In the genomic region with DNA sequence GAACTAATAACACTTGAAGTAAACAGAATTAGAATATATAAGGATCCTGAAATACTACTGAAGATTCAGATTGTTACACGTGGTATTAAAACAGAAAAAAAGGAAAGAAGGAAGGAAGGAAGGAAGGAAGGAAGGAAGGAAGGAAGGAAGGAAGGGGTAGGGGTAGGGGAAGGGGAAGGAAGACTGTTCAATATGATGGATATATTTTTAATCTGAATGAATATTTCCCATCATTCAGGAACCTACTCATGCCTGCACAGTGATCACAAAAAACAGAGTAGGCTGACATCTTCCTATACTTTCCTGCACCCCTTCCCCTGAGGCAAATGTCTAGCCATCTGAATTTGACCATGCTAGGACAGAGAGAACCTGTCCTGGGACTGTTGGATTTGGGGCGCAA, we compare ENCODE assay signal across 21 cellular contexts.
DNase-seq lines count a peak whose midpoint lies in the region; ATAC-seq, FAIRE-seq and TF ChIP-seq lines count a peak whose summit lies in the region.
"Had no signal": no experiment of that assay in that cellular context is flagged by ENCODE, and none has a peak within 500 bp of the region (broad histone marks: within the 10 kb centered on the region; RNA-seq: fewer than 3 reads in every experiment).

No MANE protein-coding gene starts in this region.

- no peak overlapping the region for H2BK20ac ChIP-seq in H1 (ENCODE audit: low read length)

- POLR2A ChIA-PET in HepG2 (lab: Yijun Ruan, JAX) (no interaction called here), H1 (lab: Charles Lee; ENCODE audit: partially characterized antibody) (no interaction called here)

- peaks cover 9% of the 10 kb centered on the region for H3K9me3 Mint-ChIP-seq in progenitor cell of endocrine pancreas (ENCODE audit: low read depth)

- no peak overlapping the region for H2BK15ac ChIP-seq in H1 (ENCODE audit: low read length)

- H3K27me3 Mint-ChIP-seq in progenitor cell of endocrine pancreas, result no peaks in the 10 kb centered on the region
- H3K27me3 Mint-ChIP-seq: B cell; CD4-positive, alpha-beta T cell had no signal

- H2BK5ac ChIP-seq in H1 (ENCODE audit: low read depth, low read length), result no peak overlapping the region

- H3K9ac ChIP-seq in HepG2 (ENCODE audit: insufficient read depth, low read depth, low read length) (no peak overlapping the region), H1 (replicated peaks in 1 of 4; ENCODE audit: extremely low read depth in 1 of 4, low read depth in 3 of 4, low read length in 3 of 4) (no peak overlapping the region)
- H3K9ac ChIP-seq: BLaER1 treated with 17β-estradiol and CSF1 and Interleukin-3, amounts not matched to agents 10 nM and 100 nM had no signal

- no peaks in the 10 kb centered on the region for H3K9me3 ChIP-seq in HepG2 (ENCODE audit: low read length)
- no peaks in the 10 kb centered on the region for H3K9me3 ChIP-seq in right lobe of liver
- H3K9me3 ChIP-seq in H1 (ENCODE audit: insufficient read depth in 2 of 2, low read depth in 1 of 2, low read length in 1 of 2), result no peaks in the 10 kb centered on the region; a peak in 1 of 4 replicates
- no peaks in the 10 kb centered on the region for H3K9me3 ChIP-seq in prostate gland
- H3K9me3 ChIP-seq: A549; BLaER1 treated with 17β-estradiol and CSF1 and Interleukin-3, amounts not matched to agents 10 nM and 100 nM; Caco-2 had no signal

- peak overlapping the region; percentile 65 for H3K27ac Mint-ChIP-seq in progenitor cell of endocrine pancreas
- H3K27ac Mint-ChIP-seq: B cell; CD4-positive, alpha-beta T cell; CD8-positive, alpha-beta T cell had no signal

- DNase-seq in HepG2 (ENCODE audit: low spot score), result no peak
- no peak for DNase-seq in right lobe of liver
- no peak for DNase-seq in H1 (ENCODE audit: low read depth in 1 of 2, low spot score in 2 of 2)
- no peak for DNase-seq in progenitor cell of endocrine pancreas (ENCODE audit: low spot score, unreplicated experiment)
- DNase-seq in prostate gland (ENCODE audit: low spot score), result no peak
- no peak for DNase-seq in activated gamma-delta T cell (lab: John Stamatoyannopoulos, UW)
- DNase-seq: AML-193; Caco-2; Calu3; CD4-positive, alpha-beta T cell; CD8-positive, alpha-beta T cell; DMS79 treated with DMSO at 0.1 percent for 48 hours; GF-D8 had no signal

- H4K20me1 ChIP-seq in HepG2 (ENCODE audit: insufficient read depth, low read length), result no peaks in the 10 kb centered on the region
- no peaks in the 10 kb centered on the region for H4K20me1 ChIP-seq in H1 (replicated peaks in 1 of 2; ENCODE audit: control insufficient read depth in 1 of 2, insufficient read depth in 2 of 2, low read length in 2 of 2)
- H4K20me1 ChIP-seq: BLaER1 treated with 17β-estradiol and CSF1 and Interleukin-3, amounts not matched to agents 10 nM and 100 nM had no signal

- H4K91ac ChIP-seq in H1 (replicated peaks; ENCODE audit: insufficient read length, low read length), result no peak overlapping the region

- H2BK12ac ChIP-seq in H1 (ENCODE audit: low read depth, low read length), result no peak overlapping the region

- peak overlapping the region; percentile 54 for H2BK120ac ChIP-seq in H1 (replicated peaks; ENCODE audit: low read depth, low read length)

- CTCF ChIA-PET in HepG2 (lab: Yijun Ruan, JAX; ENCODE audit: low intra/inter-chr PET ratio, low total read pairs) (no interaction called here), H1 (lab: Charles Lee; ENCODE audit: partially characterized antibody) (interaction anchor here (1.3 kb wide), 1 partner anchor 10 kb away, joined by 3 read pairs; no protein-coding TSS in a partner anchor)

- no peak overlapping the region for H3K14ac ChIP-seq in H1 (ENCODE audit: insufficient read length)

- H4K8ac ChIP-seq in H1 (ENCODE audit: extremely low read depth, insufficient read depth, low read length), result no peak overlapping the region

- no peaks in the 10 kb centered on the region for H3K79me1 ChIP-seq in H1 (ENCODE audit: low read depth, low read length)

- H3K4me3 ChIP-seq in HepG2 (replicated peaks in 1 of 3; ENCODE audit: insufficient read depth in 1 of 3, low read depth in 2 of 3, low read length in 3 of 3) (no peak overlapping the region), right lobe of liver (no peak overlapping the region), H1 (ENCODE audit: extremely low read depth in 1 of 4, insufficient read depth in 2 of 4, low read depth in 3 of 4, low read length in 4 of 4) (no peak overlapping the region), prostate gland (no peak overlapping the region)
- H3K4me3 ChIP-seq: A549; BLaER1 treated with 17β-estradiol and CSF1 and Interleukin-3, amounts not matched to agents 10 nM and 100 nM had no signal

- H3K79me2 ChIP-seq in HepG2 (ENCODE audit: insufficient read depth, low read length) (no peaks in the 10 kb centered on the region), H1 (ENCODE audit: control insufficient read depth in 1 of 2, insufficient read depth in 2 of 2, low read length in 2 of 2) (no peaks in the 10 kb centered on the region)

- TF ChIP-seq CTCF in HepG2 (CRISPR knock-in tag; IDR thresholded peaks at IDR 0.05) (no peak), right lobe of liver (IDR thresholded peaks at IDR 0.05) (no peak), H1 (IDR thresholded peaks at IDR 0.05; ENCODE audit: control extremely low read depth in 1 of 3, insufficient read depth in 1 of 3, low read depth in 1 of 3, low read length in 3 of 3) (no peak), progenitor cell of endocrine pancreas (IDR thresholded peaks at IDR 0.05; ENCODE audit: unreplicated experiment) (no peak), prostate gland (IDR thresholded peaks at IDR 0.05) (no peak)

- TF ChIP-seq RAD21 in HepG2 (CRISPR knock-in tag; IDR thresholded peaks at IDR 0.05), result no peak
- no peak for TF ChIP-seq RAD21 in H1 (IDR thresholded peaks at IDR 0.05 in 1 of 2, conservative IDR thresholded peaks at IDR 0.05 in 1 of 2; ENCODE audit: low read depth in 2 of 2, low read length in 2 of 2)

- ATAC-seq in HepG2, result no peak
- no peak for ATAC-seq in right lobe of liver
- ATAC-seq: A549; CD8-positive, alpha-beta T cell had no signal

- TF ChIP-seq POLR2A in HepG2 (IDR thresholded peaks at IDR 0.05; ENCODE audit: insufficient read depth in 1 of 2, low read depth in 2 of 2, low read length in 2 of 2), result no peak
- no peak for TF ChIP-seq POLR2A in right lobe of liver (IDR thresholded peaks at IDR 0.05)
- no peak for TF ChIP-seq POLR2A in H1 (IDR thresholded peaks at IDR 0.05; ENCODE audit: control extremely low read depth in 1 of 2, low read depth in 2 of 2, low read length in 2 of 2)
- no peak for TF ChIP-seq POLR2A in prostate gland (IDR thresholded peaks at IDR 0.05)

- peaks cover 1% of the 10 kb centered on the region for H3K4me1 Mint-ChIP-seq in progenitor cell of endocrine pancreas (ENCODE audit: low read depth)
- H3K4me1 Mint-ChIP-seq: B cell had no signal

- H3K4me2 ChIP-seq in HepG2 (ENCODE audit: low read depth, low read length) (no peak overlapping the region), H1 (ENCODE audit: insufficient read depth in 1 of 2, low read depth in 2 of 2, low read length in 2 of 2) (no peak overlapping the region)
- H3K4me2 ChIP-seq: A549 had no signal

- no peaks in the 10 kb centered on the region for H3K36me3 ChIP-seq in HepG2 (replicated peaks in 1 of 2; ENCODE audit: control insufficient read depth in 1 of 2, insufficient read depth in 2 of 2, low read length in 2 of 2)
- H3K36me3 ChIP-seq in right lobe of liver, result no peaks in the 10 kb centered on the region
- H3K36me3 ChIP-seq in H1 (ENCODE audit: control insufficient read depth in 2 of 4, insufficient read depth in 4 of 4, low read length in 3 of 4), result no peaks in the 10 kb centered on the region
- H3K36me3 ChIP-seq in prostate gland, result no peaks in the 10 kb centered on the region
- H3K36me3 ChIP-seq: BLaER1 treated with 17β-estradiol and CSF1 and Interleukin-3, amounts not matched to agents 10 nM and 100 nM had no signal

- H3K18ac ChIP-seq in H1 (ENCODE audit: extremely low read depth, low read length), result no peak overlapping the region

- H3K4me3 Mint-ChIP-seq in progenitor cell of endocrine pancreas (ENCODE audit: low read depth), result no peak overlapping the region
- H3K4me3 Mint-ChIP-seq: B cell; CD4-positive, alpha-beta T cell; CD8-positive, alpha-beta T cell had no signal

- no peak overlapping the region for H4K5ac ChIP-seq in H1 (ENCODE audit: insufficient read length, low read depth, low read length)

- TF ChIP-seq EP300 in HepG2 (IDR thresholded peaks at IDR 0.05; ENCODE audit: low read depth in 2 of 2, low read length in 2 of 2) (no peak), HepG2 (CRISPR knock-in tag; IDR thresholded peaks at IDR 0.05; ENCODE audit: borderline replicate concordance) (no peak), H1 (IDR thresholded peaks at IDR 0.05; ENCODE audit: borderline replicate concordance in 1 of 2, low read depth in 2 of 2, low read length in 2 of 2) (no peak)

- in situ Hi-C loops in HepG2 (cut with HindIII; ENCODE audit: extremely low pct_ligation_motif_present, low pct_unique_long_range_greater_than_20kb), result no loop called here

- BruUV-seq in HepG2 (replicated peaks; lab: Mats Ljungman, UMichigan), result no TSS peak

- no peaks in the 10 kb centered on the region for H3K4me1 ChIP-seq in HepG2 (ENCODE audit: insufficient read depth, low read length)
- H3K4me1 ChIP-seq in right lobe of liver, result no peaks in the 10 kb centered on the region
- H3K4me1 ChIP-seq in H1 (replicated peaks in 1 of 4; ENCODE audit: control insufficient read depth in 3 of 4, insufficient read depth in 4 of 4, low read length in 3 of 4), result no peaks in the 10 kb centered on the region
- no peaks in the 10 kb centered on the region for H3K4me1 ChIP-seq in prostate gland (replicated peaks)
- H3K4me1 ChIP-seq: A549, Caco-2 had no signal

- H3K27me3 ChIP-seq in HepG2 (ENCODE audit: control insufficient read depth in 1 of 2, insufficient read depth in 2 of 2, low read length in 2 of 2), result no peaks in the 10 kb centered on the region
- H3K27me3 ChIP-seq in right lobe of liver, result no peaks in the 10 kb centered on the region
- no peaks in the 10 kb centered on the region for H3K27me3 ChIP-seq in H1 (replicated peaks in 1 of 4; ENCODE audit: control insufficient read depth in 3 of 4, extremely low read depth in 1 of 4, insufficient read depth in 3 of 4, low read length in 3 of 4)
- no peaks in the 10 kb centered on the region for H3K27me3 ChIP-seq in prostate gland (replicated peaks; ENCODE audit: insufficient read depth)
- H3K27me3 ChIP-seq: BLaER1 treated with 17β-estradiol and CSF1 and Interleukin-3, amounts not matched to agents 10 nM and 100 nM had no signal

- H3K56ac ChIP-seq in H1 (replicated peaks; ENCODE audit: insufficient read length, low read depth, low read length), result no peak overlapping the region

- H3K4ac ChIP-seq in H1 (replicated peaks; ENCODE audit: insufficient read length, low read depth, low read length), result no peak overlapping the region

- 27% methylated on average over 2 of the region's 2 CpGs for WGBS in HepG2 (ENCODE audit: low lambda C conversion rate)
- WGBS in right lobe of liver (ENCODE audit: insufficient coverage, low coverage, low lambda C conversion rate, missing lambda C conversion rate), result 67% methylated on average over 2 of the region's 2 CpGs
- WGBS in H1 (ENCODE audit: extremely low coverage in 1 of 2, insufficient coverage in 1 of 2, insufficient read length in 1 of 2, insufficient replicate concordance in 2 of 2, low coverage in 1 of 2, low lambda C conversion rate in 2 of 2, missing lambda C conversion rate in 1 of 2), 2 experiments, result 88% methylated on average over 2 of the region's 2 CpGs; no CpG with 5 or more reads in 1 of the 2 experiments
- WGBS in prostate gland, result 90% methylated on average over 2 of the region's 2 CpGs

- no peak overlapping the region for H2AK5ac ChIP-seq in H1 (ENCODE audit: low read depth, low read length)

- intact Hi-C loops in HepG2 (cut with micrococcal nuclease; ENCODE audit: unreplicated experiment) (no loop called here), right lobe of liver (cut with DNase I) (no loop called here), prostate gland (cut with DNase I) (no loop called here)

- no peak overlapping the region for H3K27ac ChIP-seq in HepG2 (ENCODE audit: extremely low read length, insufficient read depth, low read length)
- no peak overlapping the region for H3K27ac ChIP-seq in right lobe of liver
- H3K27ac ChIP-seq in H1 (ENCODE audit: low read depth, low read length), result no peak overlapping the region
- no peak overlapping the region for H3K27ac ChIP-seq in prostate gland
- H3K27ac ChIP-seq: 22Rv1; A549; BLaER1 treated with 17β-estradiol and CSF1 and Interleukin-3, amounts not matched to agents 10 nM and 100 nM; C4-2B had no signal

- H2AFZ ChIP-seq in HepG2 (ENCODE audit: low read length), result no peak overlapping the region
- H2AFZ ChIP-seq in H1 (ENCODE audit: low read length), result no peak overlapping the region

- FAIRE-seq in HepG2 (lab: Jason Lieb, UNC), result no peak
- no peak for FAIRE-seq in H1 (lab: Jason Lieb, UNC)
- FAIRE-seq: A549, D721Med, G401.6, GM12891 had no signal

- H3K36me3 Mint-ChIP-seq in progenitor cell of endocrine pancreas (ENCODE audit: insufficient read depth), result peaks cover 14% of the 10 kb centered on the region
- H3K36me3 Mint-ChIP-seq: CD8-positive, alpha-beta T cell had no signal

- no peak overlapping the region for H3K23ac ChIP-seq in H1 (ENCODE audit: insufficient read length)

- H3K23me2 ChIP-seq in H1 (ENCODE audit: low read depth, low read length), result no peaks in the 10 kb centered on the region; the same call in 1 of the 2 replicates
